ENCODE assay signal across 10 cellular contexts in genomic region chr2:3650140-3650944, GRCh38. TPM values are rescaled to one million over a fixed set of nuclear protein-coding genes. Genes with fewer than 3 reads are reported as not detected.
DNase-seq lines count a peak whose midpoint lies in the region; ATAC-seq and TF ChIP-seq lines count a peak whose summit lies in the region.
"Had no signal": no experiment of that assay in that cellular context is flagged by ENCODE, and none has a peak within 500 bp of the region (broad histone marks: within the 10 kb centered on the region; RNA-seq: fewer than 3 reads in every experiment).

No MANE protein-coding gene starts in this region.

- H3K4me1 ChIP-seq in heart left ventricle (peaks cover 0 to 18% (median 10%) of the 10 kb centered on the region in 12 donors), testis (peaks cover 14% of the 10 kb centered on the region)

- H3K4me3 Mint-ChIP-seq in T-cell, result peak overlapping the region; percentile 74 to 84 (median 75)
- peak overlapping the region; percentile 88 to 93 (median 89) for H3K4me3 Mint-ChIP-seq in immature natural killer cell

- H3K9me3 ChIP-seq in heart left ventricle (no peaks in the 10 kb centered on the region), testis (no peaks in the 10 kb centered on the region)
- H3K9me3 ChIP-seq: transverse colon had no signal

- DNase-seq in heart left ventricle, result peak in 3 of 5 donors; percentile 17 to 62 (median 23)
- DNase-seq in Right ventricle myocardium inferior (ENCODE audit: missing footprints), result no peak
- no peak for DNase-seq in T-cell
- no peak for DNase-seq in immature natural killer cell
- DNase-seq in testis, result no peak
- DNase-seq in NCI-H1048 (lab: John Stamatoyannopoulos, UW), result no peak
- no peak for DNase-seq in NCI-H2196 (lab: John Stamatoyannopoulos, UW; ENCODE audit: unreplicated experiment)
- DNase-seq in 8988T, result no peak

- H3K27me3 ChIP-seq in heart left ventricle, result no peaks in the 10 kb centered on the region
- no peaks in the 10 kb centered on the region for H3K27me3 ChIP-seq in testis

- TF ChIP-seq CTCF in heart left ventricle (IDR thresholded peaks at IDR 0.05), result no peak
- TF ChIP-seq CTCF in testis (IDR thresholded peaks at IDR 0.05), result no peak

- H3K27ac ChIP-seq in heart left ventricle (no peak overlapping the region), testis (peak overlapping the region; percentile 19 to 68)
- H3K27ac ChIP-seq: transverse colon had no signal

- ATAC-seq in heart left ventricle, result no peak
- ATAC-seq in Right ventricle myocardium inferior, result no peak
- peak in 1 of 4 experiments; percentile 9 for ATAC-seq in T-cell (replicated peaks in 1 of 4)

- H3K4me3 ChIP-seq in heart left ventricle, result no peak overlapping the region
- H3K4me3 ChIP-seq in testis, result no peak overlapping the region

- CTCF ChIA-PET in T-cell (lab: Charles Lee), result interaction anchor here in 1 of 2 donors (0.6 to 1.0 kb wide), 4 partner anchors 15 to 227 kb away, joined by 3 to 4 read pairs (median 4); no protein-coding TSS in a partner anchor

- POLR2A ChIA-PET in T-cell (lab: Charles Lee), result interaction anchor here in 1 of 2 donors (0.5 kb wide), 1 partner anchor 41 kb away, joined by 8 read pairs; no protein-coding TSS in a partner anchor

- intact Hi-C loops in heart left ventricle (cut with DNase I), result loop anchor here (2.0 to 10.0 kb wide), 9 partner anchors 56 to 228 kb away; partner anchors contain the start of genes COLEC11 (in 2 of the 10) and RPS7 (in 2 of the 10)
- intact Hi-C loops in Right ventricle myocardium inferior (cut with DNase I), result loop anchor here (5.0 kb wide), 2 partner anchors 63 to 228 kb away; no protein-coding TSS in a partner anchor
- intact Hi-C loops in testis (cut with DNase I; ENCODE audit: low total_unique reads), result no loop called here

- H3K4me1 Mint-ChIP-seq in T-cell, result peaks cover 13 to 17% (median 14%) of the 10 kb centered on the region in 3 donors
- peaks cover 16 to 18% of the 10 kb centered on the region in 2 donors for H3K4me1 Mint-ChIP-seq in immature natural killer cell

- H3K36me3 ChIP-seq in heart left ventricle, result no peaks in the 10 kb centered on the region
- H3K36me3 ChIP-seq in testis (ENCODE audit: low read depth, missing control alignments), result no peaks in the 10 kb centered on the region
- H3K36me3 ChIP-seq: transverse colon had no signal

- H3K27me3 Mint-ChIP-seq in T-cell, result no peaks in the 10 kb centered on the region
- H3K27me3 Mint-ChIP-seq in immature natural killer cell (ENCODE audit: low read depth in 3 of 3), result peaks cover 8 to 23% (median 12%) of the 10 kb centered on the region in 3 donors

- H3K36me3 Mint-ChIP-seq in T-cell, result no peaks in the 10 kb centered on the region
- no peaks in the 10 kb centered on the region for H3K36me3 Mint-ChIP-seq in immature natural killer cell

- 70 to 81% (median 75%) methylated on average over 8 to 20 of the region's 20 CpGs for WGBS in heart left ventricle, 4 donors
- WGBS in testis, 2 donors, result 42 to 66% methylated on average over 5 to 20 of the region's 20 CpGs

- H3K9me3 Mint-ChIP-seq in T-cell, result no peaks in the 10 kb centered on the region
- no peaks in the 10 kb centered on the region for H3K9me3 Mint-ChIP-seq in immature natural killer cell

- no peak overlapping the region for H3K27ac Mint-ChIP-seq in T-cell
- H3K27ac Mint-ChIP-seq in immature natural killer cell, result peak overlapping the region in 4 of 6 donors; percentile 64 to 93 (median 89)

- TF ChIP-seq POLR2A in heart left ventricle (IDR thresholded peaks at IDR 0.05), result no peak
- no peak for TF ChIP-seq POLR2A in testis (IDR thresholded peaks at IDR 0.05)

RNA-seq across cellular contexts. Expression of gene ALLC, which starts 7.7 kb away (rescaled TPM):
- total RNA-seq in heart left ventricle (not detected), Right ventricle myocardium inferior (not detected), T-cell (not detected), testis (10 to 100 TPM in 1 of 2 donors, 1 to 10 TPM in 1; 8.1 to 18.5 TPM)
- polyA plus RNA-seq in heart left ventricle (not detected), immature natural killer cell (not detected), testis (ENCODE audit: insufficient read depth, low read depth, low replicate concordance) (35.1 TPM)
- total RNA-seq: bronchial epithelial cell, transverse colon had no signal

RNA-seq across cellular contexts. Expression of gene DCDC2C, which starts 53.0 kb away (rescaled TPM):
- total RNA-seq in heart left ventricle (not detected), Right ventricle myocardium inferior (not detected), T-cell (not detected), testis (10 to 100 TPM; 10.6 to 12.1 TPM)
- polyA plus RNA-seq in heart left ventricle (not detected), immature natural killer cell (not detected), testis (ENCODE audit: insufficient read depth, low read depth, low replicate concordance) (9.9 TPM)
- total RNA-seq: bronchial epithelial cell, transverse colon had no signal

RNA-seq across cellular contexts. Expression of gene COLEC11, which starts 55.4 kb away (rescaled TPM):
- total RNA-seq in heart left ventricle (1 to 10 TPM; 2.3 to 9.9 (median 2.9) TPM), Right ventricle myocardium inferior (1.9 TPM), T-cell (1 to 10 TPM in 1 of 5 donors, under 1 TPM in 1, not detected in 3; 0.35 to 1.8 TPM), testis (10 to 100 TPM; 15.4 to 15.8 TPM)
- polyA plus RNA-seq in heart left ventricle (10 to 100 TPM in 1 of 2 donors, 1 to 10 TPM in 1; 8.8 to 12.5 TPM), immature natural killer cell (not detected), testis (ENCODE audit: insufficient read depth, low read depth, low replicate concordance) (12.7 TPM)

Comparison
In these comparisons a context has a peak if more than half of its experiments do, and no peak if none do; other contexts are left out.
1. DNase-seq: peak in heart left ventricle (3 of 5); none in Right ventricle myocardium inferior (single experiment), T-cell (0 of 34), immature natural killer cell (0 of 3), testis (single experiment), NCI-H1048 (single experiment), NCI-H2196 (single experiment) and 8988T (single experiment).
2. H3K27ac ChIP-seq: peak in testis (2 of 2); none in heart left ventricle (0 of 12).
3. H3K27ac Mint-ChIP-seq: peak in immature natural killer cell (4 of 6); none in T-cell (0 of 2).
4. RNA of gene DCDC2C, which starts 53.0 kb away (total RNA-seq): 10.6 to 12.1 TPM in testis; not detected in heart left ventricle, not detected in Right ventricle myocardium inferior (single experiment) and not detected in T-cell; every median in the first group is over 10 times any median in the second.